ENCODE assay signal across 24 cellular contexts in genomic region chr2:120709608-120710041, GRCh38. TPM values are rescaled to one million over a fixed set of nuclear protein-coding genes. Genes with fewer than 3 reads are reported as not detected.
DNase-seq lines count a peak whose midpoint lies in the region; ATAC-seq and TF ChIP-seq lines count a peak whose summit lies in the region.
"Had no signal": no experiment of that assay in that cellular context is flagged by ENCODE, and none has a peak within 500 bp of the region (broad histone marks: within the 10 kb centered on the region; RNA-seq: fewer than 3 reads in every experiment).

No MANE protein-coding gene starts in this region.

- H3K4me1 ChIP-seq in heart right ventricle, result peaks cover 0 to 7% (median 0%) of the 10 kb centered on the region in 9 donors
- no peaks in the 10 kb centered on the region for H3K4me1 ChIP-seq in right cardiac atrium (ENCODE audit: control insufficient read depth, insufficient read depth, low read length)
- H3K4me1 ChIP-seq in testis, result no peaks in the 10 kb centered on the region
- H3K4me1 ChIP-seq in mucosa of descending colon (ENCODE audit: low read depth), result no peaks in the 10 kb centered on the region
- H3K4me1 ChIP-seq: gastrocnemius medialis, vagina had no signal

- H3K27me3 ChIP-seq in heart right ventricle (peaks cover 0 to 29% (median 13%) of the 10 kb centered on the region in 7 donors), right cardiac atrium (ENCODE audit: control insufficient read depth, insufficient read depth) (no peaks in the 10 kb centered on the region), testis (no peaks in the 10 kb centered on the region)
- H3K27me3 ChIP-seq: BLaER1 treated with 17β-estradiol and CSF1 and Interleukin-3, amounts not matched to agents 10 nM and 100 nM; gastrocnemius medialis; vagina had no signal

- intact Hi-C loops in heart right ventricle (cut with DNase I) (no loop called here), right cardiac atrium (cut with DNase I) (no loop called here), testis (cut with DNase I; ENCODE audit: low total_unique reads) (no loop called here), mucosa of descending colon (cut with DNase I, micrococcal nuclease) (no loop called here)

- no peak for TF ChIP-seq POLR2A in testis (IDR thresholded peaks at IDR 0.05)

- TF ChIP-seq CTCF in heart right ventricle (IDR thresholded peaks at IDR 0.05) (no peak), WTC11 (IDR thresholded peaks at IDR 0.05) (no peak), testis (IDR thresholded peaks at IDR 0.05) (no peak), mucosa of descending colon (IDR thresholded peaks at IDR 0.05) (no peak)

- peaks cover 81% of the 10 kb centered on the region for H3K27me3 Mint-ChIP-seq in WTC11 (ENCODE audit: low read depth)

- no peak for DNase-seq in heart right ventricle
- no peak for DNase-seq in right cardiac atrium
- peak; percentile 41 for DNase-seq in WTC11 (ENCODE audit: low spot score)
- peak; percentile 36 for DNase-seq in testis
- no peak for DNase-seq in HK-2 (ENCODE audit: unreplicated experiment)
- no peak for DNase-seq in activated CD4-positive, alpha-beta T cell treated with anti-CD3 and anti-CD28 coated beads for 1 hour
- no peak for DNase-seq in mucosa of descending colon
- DNase-seq: ACHN; activated CD4-positive, alpha-beta T cell treated with anti-CD3 and anti-CD28 coated beads for 4 hours; activated naive CD8-positive, alpha-beta T cell treated with anti-CD3 and anti-CD28 coated beads for 36 hours; Calu3; erythroblast; midbrain; stimulated activated CD4-positive, alpha-beta T cell treated with anti-CD3 and anti-CD28 coated beads, Interleukin-1b, Interleukin-23, amount 100 ng/mL, for 48 hours had no signal

- H3K9me3 ChIP-seq in heart right ventricle, result no peaks in the 10 kb centered on the region
- no peaks in the 10 kb centered on the region for H3K9me3 ChIP-seq in right cardiac atrium (ENCODE audit: control insufficient read depth, low read length)
- peaks cover 2% of the 10 kb centered on the region for H3K9me3 ChIP-seq in iPS-18c (ENCODE audit: control insufficient read depth, insufficient read depth, low read length)
- no peaks in the 10 kb centered on the region for H3K9me3 ChIP-seq in testis
- no peaks in the 10 kb centered on the region for H3K9me3 ChIP-seq in mucosa of descending colon
- H3K9me3 ChIP-seq: BLaER1 treated with 17β-estradiol and CSF1 and Interleukin-3, amounts not matched to agents 10 nM and 100 nM; gastrocnemius medialis; vagina had no signal

- POLR2A ChIA-PET in WTC11 (lab: Charles Lee), result interaction anchor here (0.9 kb wide), 1 partner anchor 77 kb away, joined by 4 read pairs; no protein-coding TSS in a partner anchor

- H3K4me3 ChIP-seq in heart right ventricle, result no peak overlapping the region
- H3K4me3 ChIP-seq in right cardiac atrium (ENCODE audit: low read length), result no peak overlapping the region
- peak overlapping the region; percentile 29; the same call in 1 of the 2 replicates for H3K4me3 ChIP-seq in iPS-18c (ENCODE audit: insufficient read depth, low read depth, low read length)
- no peak overlapping the region for H3K4me3 ChIP-seq in testis
- H3K4me3 ChIP-seq in mucosa of descending colon, result no peak overlapping the region
- H3K4me3 ChIP-seq: BLaER1 treated with 17β-estradiol and CSF1 and Interleukin-3, amounts not matched to agents 10 nM and 100 nM; gastrocnemius medialis; vagina had no signal

- ATAC-seq in heart right ventricle, result peak in 6 of 8 donors; percentile 51 to 77 (median 66)
- no peak for ATAC-seq in right cardiac atrium
- ATAC-seq in WTC11, result peak; percentile 75
- no peak for ATAC-seq in mucosa of descending colon
- ATAC-seq: left lobe of liver; natural killer cell treated with Interleukin-12 subunit alpha and Interleukin-12 subunit beta and Interleukin-15 and Interleukin-18, amount 100 ng/mL, for 72 hours; stimulated activated memory B cell treated with anti-CD40 and anti-IgM and Interleukin-4, amounts not matched to agents 10 μg/mL and 1 μg/mL and 100 μg/mL, for 72 hours had no signal

- no peaks in the 10 kb centered on the region for H3K36me3 Mint-ChIP-seq in WTC11
- H3K36me3 Mint-ChIP-seq: activated naive CD8-positive, alpha-beta T cell treated with anti-CD3 and anti-CD28 coated beads for 36 hours; natural killer cell treated with Interleukin-12 subunit alpha and Interleukin-12 subunit beta and Interleukin-15 and Interleukin-18, amount 100 ng/mL, for 72 hours; stimulated activated memory B cell treated with anti-CD40 and anti-IgM and Interleukin-4, amounts not matched to agents 10 μg/mL and 1 μg/mL and 100 μg/mL, for 72 hours had no signal

- H3K27ac ChIP-seq in heart right ventricle, result no peak overlapping the region
- no peak overlapping the region for H3K27ac ChIP-seq in right cardiac atrium (ENCODE audit: low read length)
- no peak overlapping the region for H3K27ac ChIP-seq in testis
- H3K27ac ChIP-seq: BLaER1 treated with 17β-estradiol and CSF1 and Interleukin-3, amounts not matched to agents 10 nM and 100 nM; gastrocnemius medialis; HL-60; vagina had no signal

- H3K9me3 Mint-ChIP-seq in WTC11, result no peaks in the 10 kb centered on the region
- H3K9me3 Mint-ChIP-seq: activated naive CD8-positive, alpha-beta T cell treated with anti-CD3 and anti-CD28 coated beads for 36 hours; activated T-helper 1 cell treated with anti-CD3 and anti-CD28 coated beads, Interleukin-12 subunit alpha, Interleukin-12 subunit beta, Interleukin-2, Interleukin-4 antibody, amounts not matched to agents 30 ng/mL and 10 ng/mL and 1 ng/mL, durations not matched to agents 14 hours and 24 hours and 36 hours; natural killer cell treated with Interleukin-12 subunit alpha and Interleukin-12 subunit beta and Interleukin-15 and Interleukin-18, amount 100 ng/mL, for 72 hours; stimulated activated memory B cell treated with anti-CD40 and anti-IgM and Interleukin-4, amounts not matched to agents 10 μg/mL and 1 μg/mL and 100 μg/mL, for 72 hours had no signal

- WGBS in heart right ventricle, 2 donors, result 30 to 43% methylated on average over 5 of the region's 5 CpGs
- 44% methylated on average over 5 of the region's 5 CpGs for WGBS in right cardiac atrium
- WGBS in testis, 2 donors, result 72 to 83% methylated on average over 3 to 5 of the region's 5 CpGs

- H3K4me3 Mint-ChIP-seq in WTC11, result peak overlapping the region; percentile 51
- H3K4me3 Mint-ChIP-seq: activated naive CD8-positive, alpha-beta T cell treated with anti-CD3 and anti-CD28 coated beads for 36 hours; activated T-helper 1 cell treated with anti-CD3 and anti-CD28 coated beads, Interleukin-12 subunit alpha, Interleukin-12 subunit beta, Interleukin-2, Interleukin-4 antibody, amounts not matched to agents 30 ng/mL and 10 ng/mL and 1 ng/mL, durations not matched to agents 14 hours and 24 hours and 36 hours; IgD-negative memory B cell; natural killer cell treated with Interleukin-12 subunit alpha and Interleukin-12 subunit beta and Interleukin-15 and Interleukin-18, amount 100 ng/mL, for 72 hours; stimulated activated memory B cell treated with anti-CD40 and anti-IgM and Interleukin-4, amounts not matched to agents 10 μg/mL and 1 μg/mL and 100 μg/mL, for 72 hours had no signal

- H3K4me1 Mint-ChIP-seq in WTC11, result peaks cover 83% of the 10 kb centered on the region
- H3K4me1 Mint-ChIP-seq: IgD-negative memory B cell; stimulated activated memory B cell treated with anti-CD40 and anti-IgM and Interleukin-4, amounts not matched to agents 10 μg/mL and 1 μg/mL and 100 μg/mL, for 72 hours had no signal

- H3K27ac Mint-ChIP-seq in WTC11, result peak overlapping the region; percentile 87
- H3K27ac Mint-ChIP-seq: activated naive CD8-positive, alpha-beta T cell treated with anti-CD3 and anti-CD28 coated beads for 36 hours; activated T-helper 1 cell treated with anti-CD3 and anti-CD28 coated beads, Interleukin-12 subunit alpha, Interleukin-12 subunit beta, Interleukin-2, Interleukin-4 antibody, amounts not matched to agents 30 ng/mL and 10 ng/mL and 1 ng/mL, durations not matched to agents 14 hours and 24 hours and 36 hours; natural killer cell treated with Interleukin-12 subunit alpha and Interleukin-12 subunit beta and Interleukin-15 and Interleukin-18, amount 100 ng/mL, for 72 hours; stimulated activated memory B cell treated with anti-CD40 and anti-IgM and Interleukin-4, amounts not matched to agents 10 μg/mL and 1 μg/mL and 100 μg/mL, for 72 hours had no signal

- no peaks in the 10 kb centered on the region for H3K36me3 ChIP-seq in heart right ventricle
- no peaks in the 10 kb centered on the region for H3K36me3 ChIP-seq in testis (ENCODE audit: low read depth, missing control alignments)
- H3K36me3 ChIP-seq in mucosa of descending colon (ENCODE audit: low read depth), result no peaks in the 10 kb centered on the region
- H3K36me3 ChIP-seq: BLaER1 treated with 17β-estradiol and CSF1 and Interleukin-3, amounts not matched to agents 10 nM and 100 nM; gastrocnemius medialis; vagina had no signal

- CTCF ChIA-PET in WTC11 (lab: Charles Lee), result interaction anchor here (0.9 to 3.9 kb wide), 9 partner anchors 8 to 366 kb away, joined by 3 to 32 read pairs (median 4); no protein-coding TSS in a partner anchor

TF ChIP-seq in WTC11, 78 proteins besides CTCF, POLR2A, EP300 and RAD21 (continues in another document):
- TF ChIP-seq IRF2 (CRISPR knock-in tag; IDR thresholded peaks at IDR 0.05; ENCODE audit: borderline replicate concordance, low read depth), result no peak

RNA-seq across cellular contexts. Expression of gene GLI2, which starts 26.0 kb away (rescaled TPM):
- total RNA-seq in heart right ventricle (1 to 10 TPM in 8 of 10 donors, under 1 TPM in 2; 0.39 to 1.7 (median 1.0) TPM), right cardiac atrium (1 to 10 TPM; 2.8 to 4.8 (median 4.4) TPM), WTC11 (2021) (45.9 to 60.9 TPM (median 48.6 TPM) in 3 replicates), testis (10 to 100 TPM; 16.5 to 21.4 TPM), mucosa of descending colon (1 to 10 TPM; 1.0 to 7.3 (median 1.3) TPM)
- polyA plus RNA-seq in heart right ventricle (under 1 TPM; 0.37 to 0.80 TPM), right cardiac atrium (0.86 TPM), testis (ENCODE audit: insufficient read depth, low read depth, low replicate concordance) (5.1 TPM)
- total RNA-seq: activated naive CD8-positive, alpha-beta T cell treated with anti-CD3 and anti-CD28 coated beads for 36 hours had no signal
- polyA plus RNA-seq: IgD-negative memory B cell had no signal

Comparison
In these comparisons a context has a peak if more than half of its experiments do, and no peak if none do; other contexts are left out.
1. ATAC-seq: peak in heart right ventricle (6 of 8) and WTC11 (single experiment); none in right cardiac atrium (0 of 2) and mucosa of descending colon (single experiment).
2. DNase-seq: peak in WTC11 (single experiment) and testis (single experiment); none in heart right ventricle (0 of 2), right cardiac atrium (0 of 3), HK-2 (single experiment), activated CD4-positive, alpha-beta T cell treated with anti-CD3 and anti-CD28 coated beads for 1 hour (single experiment) and mucosa of descending colon (0 of 3).